In genomic region chr6:37493047-37493995, GRCh38 we compare ENCODE assay signal across 13 cellular contexts. TPM values are rescaled to one million over a fixed set of nuclear protein-coding genes. Genes with fewer than 3 reads are reported as not detected.
DNase-seq lines count a peak whose midpoint lies in the region; ATAC-seq, FAIRE-seq and TF ChIP-seq lines count a peak whose summit lies in the region.
"Had no signal": no experiment of that assay in that cellular context is flagged by ENCODE, and none has a peak within 500 bp of the region (broad histone marks: within the 10 kb centered on the region; RNA-seq: fewer than 3 reads in every experiment).

No MANE protein-coding gene starts in this region.

- CTCF ChIA-PET in IMR-90 (lab: Yijun Ruan, JAX) = no interaction called here
- CTCF ChIA-PET in H1 (lab: Charles Lee; ENCODE audit: partially characterized antibody) = interaction anchor here (0.9 to 4.6 kb wide), 9 partner anchors 7 to 191 kb away, joined by 3 to 25 read pairs (median 11); no protein-coding TSS in a partner anchor

- H3K4ac ChIP-seq in IMR-90 (ENCODE audit: low read depth, low read length) (no peak overlapping the region), H1 (replicated peaks; ENCODE audit: insufficient read length, low read depth, low read length) (no peak overlapping the region)

- no peak for TF ChIP-seq EP300 in H1 (IDR thresholded peaks at IDR 0.05; ENCODE audit: borderline replicate concordance in 1 of 2, low read depth in 2 of 2, low read length in 2 of 2)

- TF ChIP-seq POLR2A in IMR-90 (IDR thresholded peaks at IDR 0.05; ENCODE audit: low read depth, low read length) (no peak), H1 (IDR thresholded peaks at IDR 0.05; ENCODE audit: control extremely low read depth in 1 of 2, low read depth in 2 of 2, low read length in 2 of 2) (no peak), vagina (IDR thresholded peaks at IDR 0.05) (no peak)

- H3K18ac ChIP-seq in IMR-90 (ENCODE audit: low read depth, low read length) (no peak overlapping the region), H1 (ENCODE audit: extremely low read depth, low read length) (peak overlapping the region; percentile 48)

- H3K4me2 ChIP-seq in BLaER1 (peak overlapping the region; percentile 36), IMR-90 (ENCODE audit: low read depth, low read length) (no peak overlapping the region), H1 (ENCODE audit: insufficient read depth in 1 of 2, low read depth in 2 of 2, low read length in 2 of 2) (peak overlapping the region; percentile 38 to 39; a peak in 2 of 4 replicates)

- H4K91ac ChIP-seq in IMR-90 (ENCODE audit: insufficient read depth, low read depth, low read length) (no peak overlapping the region), H1 (replicated peaks; ENCODE audit: insufficient read length, low read length) (peak overlapping the region; percentile 54)

- H3K23ac ChIP-seq in IMR-90 (ENCODE audit: low read depth, low read length) = no peak overlapping the region
- no peak overlapping the region for H3K23ac ChIP-seq in H1 (ENCODE audit: insufficient read length)

- no peaks in the 10 kb centered on the region for H3K36me3 Mint-ChIP-seq in natural killer cell treated with Interleukin-12 subunit alpha and Interleukin-12 subunit beta and Interleukin-15 and Interleukin-18, amount 100 ng/mL, for 72 hours

- no peak overlapping the region for H3K4me3 ChIP-seq in BLaER1
- H3K4me3 ChIP-seq in IMR-90 (ENCODE audit: insufficient read depth, low read depth, low read length) = no peak overlapping the region
- H3K4me3 ChIP-seq in H1 (ENCODE audit: extremely low read depth in 1 of 4, insufficient read depth in 2 of 4, low read depth in 3 of 4, low read length in 4 of 4) = no peak overlapping the region
- no peak overlapping the region for H3K4me3 ChIP-seq in vagina
- H3K4me3 ChIP-seq: gastrocnemius medialis, uterus had no signal

- no peaks in the 10 kb centered on the region for H3K23me2 ChIP-seq in H1 (ENCODE audit: low read depth, low read length)

- no peak for DNase-seq in IMR-90
- DNase-seq in NCI-H345 treated with DMSO at 0.1 percent for 48 hours (lab: John Stamatoyannopoulos, UW; ENCODE audit: unreplicated experiment) = peak; percentile 33
- no peak for DNase-seq in H1 (ENCODE audit: low read depth in 1 of 2, low spot score in 2 of 2)
- no peak for DNase-seq in stimulated activated CD4-positive, alpha-beta T cell treated with anti-CD3 and anti-CD28 coated beads, Interleukin-2, amount 100 ng/mL, for 24 hours
- DNase-seq in vagina (ENCODE audit: extremely low spot score in 2 of 2) = no peak
- DNase-seq in natural killer cell treated with Interleukin-12 subunit alpha and Interleukin-12 subunit beta and Interleukin-15 and Interleukin-18, amount 100 ng/mL, for 72 hours (ENCODE audit: low spot score) = no peak
- DNase-seq: gastrocnemius medialis, GDM1, uterus had no signal

- H3K9me3 Mint-ChIP-seq in natural killer cell treated with Interleukin-12 subunit alpha and Interleukin-12 subunit beta and Interleukin-15 and Interleukin-18, amount 100 ng/mL, for 72 hours = no peaks in the 10 kb centered on the region
- H3K9me3 Mint-ChIP-seq: nephron had no signal

- H3K36me3 ChIP-seq in BLaER1 = peaks cover 38% of the 10 kb centered on the region
- no peaks in the 10 kb centered on the region for H3K36me3 ChIP-seq in IMR-90 (ENCODE audit: control insufficient read depth, insufficient read depth, low read length)
- H3K36me3 ChIP-seq in H1 (ENCODE audit: control insufficient read depth in 2 of 4, insufficient read depth in 4 of 4, low read length in 3 of 4) = no peaks in the 10 kb centered on the region
- H3K36me3 ChIP-seq in vagina = no peaks in the 10 kb centered on the region
- H3K36me3 ChIP-seq: gastrocnemius medialis, uterus had no signal

- in situ Hi-C loops in IMR-90 (cut with MboI; ENCODE audit: low sequenced_read_pairs) = no loop called here

- H4K20me1 ChIP-seq in BLaER1 = peaks cover 60% of the 10 kb centered on the region
- peaks cover 6% of the 10 kb centered on the region for H4K20me1 ChIP-seq in IMR-90 (ENCODE audit: insufficient read depth, low read length)
- H4K20me1 ChIP-seq in H1 (replicated peaks in 1 of 2; ENCODE audit: control insufficient read depth in 1 of 2, insufficient read depth in 2 of 2, low read length in 2 of 2) = peaks cover 0 to 2% of the 10 kb centered on the region in 2 experiments

- no peak for TF ChIP-seq CTCF in IMR-90 (conservative IDR thresholded peaks at IDR 0.05; ENCODE audit: low read depth, low read length)
- no peak for TF ChIP-seq CTCF in H1 (IDR thresholded peaks at IDR 0.05; ENCODE audit: control extremely low read depth in 1 of 3, insufficient read depth in 1 of 3, low read depth in 1 of 3, low read length in 3 of 3)
- no peak for TF ChIP-seq CTCF in vagina (IDR thresholded peaks at IDR 0.05)

- intact Hi-C loops in IMR-90 (cut with micrococcal nuclease) (loop anchor here (10.0 kb wide), 1 partner anchor 511 kb away; no protein-coding TSS in a partner anchor), vagina (cut with DNase I) (no loop called here)

- H2AK5ac ChIP-seq in IMR-90 (ENCODE audit: low read depth, low read length) (no peak overlapping the region; the same call in 1 of the 2 replicates), H1 (ENCODE audit: low read depth, low read length) (peak overlapping the region; percentile 24; the same call in 1 of the 2 replicates)

- no peak overlapping the region for H4K5ac ChIP-seq in IMR-90 (ENCODE audit: low read depth, low read length)
- no peak overlapping the region for H4K5ac ChIP-seq in H1 (ENCODE audit: insufficient read length, low read depth, low read length)

- dilution Hi-C loops in IMR-90 (cut with HindIII; ENCODE audit: low sequenced_read_pairs, unreplicated experiment) = no loop called here

- peak overlapping the region; percentile 3 for H2AK9ac ChIP-seq in IMR-90 (replicated peaks; ENCODE audit: low read depth, low read length, poor library complexity)

- H3K27me3 Mint-ChIP-seq in natural killer cell treated with Interleukin-12 subunit alpha and Interleukin-12 subunit beta and Interleukin-15 and Interleukin-18, amount 100 ng/mL, for 72 hours = no peaks in the 10 kb centered on the region

- H3K9me1 ChIP-seq in IMR-90 (ENCODE audit: insufficient read depth, low read length) = peaks cover 6% of the 10 kb centered on the region

- H2BK120ac ChIP-seq in IMR-90 (ENCODE audit: low read depth, low read length) (no peak overlapping the region), H1 (replicated peaks; ENCODE audit: low read depth, low read length) (no peak overlapping the region)

- H3K9ac ChIP-seq in BLaER1 (no peak overlapping the region), IMR-90 (ENCODE audit: low read depth, low read length) (no peak overlapping the region), H1 (replicated peaks in 1 of 4; ENCODE audit: extremely low read depth in 1 of 4, low read depth in 3 of 4, low read length in 3 of 4) (no peak overlapping the region)

- WGBS in IMR-90 (ENCODE audit: extremely low coverage in 2 of 2, insufficient read length in 1 of 2), 2 experiments = 88% methylated on average over 13 of the region's 45 CpGs; no CpG with 5 or more reads in 1 of the 2 experiments
- WGBS in H1 (ENCODE audit: extremely low coverage in 1 of 2, insufficient coverage in 1 of 2, insufficient read length in 1 of 2, insufficient replicate concordance in 2 of 2, low coverage in 1 of 2, low lambda C conversion rate in 2 of 2, missing lambda C conversion rate in 1 of 2), 2 experiments = 81% methylated on average over 45 of the region's 45 CpGs; no CpG with 5 or more reads in 1 of the 2 experiments

- peaks cover 4 to 36% of the 10 kb centered on the region in 2 experiments for H3K79me1 ChIP-seq in IMR-90 (ENCODE audit: low read depth in 1 of 2, low read length in 2 of 2)
- no peaks in the 10 kb centered on the region for H3K79me1 ChIP-seq in H1 (ENCODE audit: low read depth, low read length)

- H2AFZ ChIP-seq in IMR-90 (replicated peaks; ENCODE audit: low read length, poor library complexity) (no peak overlapping the region), H1 (ENCODE audit: low read length) (no peak overlapping the region)

- H3K9me3 ChIP-seq in BLaER1 (no peaks in the 10 kb centered on the region), IMR-90 (ENCODE audit: control insufficient read depth, insufficient read depth, low read length) (no peaks in the 10 kb centered on the region), H1 (ENCODE audit: insufficient read depth in 2 of 2, low read depth in 1 of 2, low read length in 1 of 2) (no peaks in the 10 kb centered on the region), vagina (no peaks in the 10 kb centered on the region)
- H3K9me3 ChIP-seq: gastrocnemius medialis, uterus had no signal

- no TSS peak for BruUV-seq in IMR-90 (replicated peaks; lab: Mats Ljungman, UMichigan)

- H4K8ac ChIP-seq in IMR-90 (ENCODE audit: low read depth in 2 of 2, low read length in 2 of 2) = no peak overlapping the region
- no peak overlapping the region for H4K8ac ChIP-seq in H1 (ENCODE audit: extremely low read depth, insufficient read depth, low read length)

- H3K27ac ChIP-seq in BLaER1 = no peak overlapping the region; the same call in 1 of the 2 replicates
- no peak overlapping the region for H3K27ac ChIP-seq in IMR-90 (ENCODE audit: insufficient read depth, low read length)
- H3K27ac ChIP-seq in H1 (ENCODE audit: low read depth, low read length) = no peak overlapping the region
- H3K27ac ChIP-seq in vagina = no peak overlapping the region
- H3K27ac ChIP-seq: gastrocnemius medialis, uterus had no signal

- H3K4me3 Mint-ChIP-seq in natural killer cell treated with Interleukin-12 subunit alpha and Interleukin-12 subunit beta and Interleukin-15 and Interleukin-18, amount 100 ng/mL, for 72 hours = no peak overlapping the region
- H3K4me3 Mint-ChIP-seq: nephron had no signal

- POLR2A ChIA-PET in IMR-90 (lab: Charles Lee; ENCODE audit: unreplicated experiment) = no interaction called here
- POLR2A ChIA-PET in H1 (lab: Charles Lee; ENCODE audit: partially characterized antibody) = interaction anchor here (2.8 to 3.2 kb wide), 2 partner anchors 13 to 19 kb away, joined by 10 to 16 read pairs; no protein-coding TSS in a partner anchor

- H3K14ac ChIP-seq in IMR-90 (replicated peaks; ENCODE audit: low read depth, low read length) = no peak overlapping the region
- H3K14ac ChIP-seq in H1 (ENCODE audit: insufficient read length) = no peak overlapping the region

- no peak overlapping the region for H2BK20ac ChIP-seq in IMR-90 (ENCODE audit: low read depth, low read length)
- no peak overlapping the region for H2BK20ac ChIP-seq in H1 (ENCODE audit: low read length)

- TF ChIP-seq RAD21 in IMR-90 (IDR thresholded peaks at IDR 0.05; ENCODE audit: low read length) = no peak
- no peak for TF ChIP-seq RAD21 in H1 (IDR thresholded peaks at IDR 0.05 in 1 of 2, conservative IDR thresholded peaks at IDR 0.05 in 1 of 2; ENCODE audit: low read depth in 2 of 2, low read length in 2 of 2)

- H2BK12ac ChIP-seq in H1 (ENCODE audit: low read depth, low read length) = 0 out of 2 replicates have a peak overlapping the region, but pooled peaks have one; percentile 39

- peaks cover 39 to 42% of the 10 kb centered on the region in 2 donors for H3K4me1 Mint-ChIP-seq in natural killer cell treated with Interleukin-12 subunit alpha and Interleukin-12 subunit beta and Interleukin-15 and Interleukin-18, amount 100 ng/mL, for 72 hours (ENCODE audit: low read depth in 2 of 2)

- H3K27ac Mint-ChIP-seq in natural killer cell treated with Interleukin-12 subunit alpha and Interleukin-12 subunit beta and Interleukin-15 and Interleukin-18, amount 100 ng/mL, for 72 hours = no peak overlapping the region

- no peak for FAIRE-seq in H1 (lab: Jason Lieb, UNC)

- H3K27me3 ChIP-seq in BLaER1 (no peaks in the 10 kb centered on the region), IMR-90 (ENCODE audit: control insufficient read depth, insufficient read depth, low read length) (no peaks in the 10 kb centered on the region), H1 (replicated peaks in 1 of 4; ENCODE audit: control insufficient read depth in 3 of 4, extremely low read depth in 1 of 4, insufficient read depth in 3 of 4, low read length in 3 of 4) (peaks cover 0 to 2% (median 0%) of the 10 kb centered on the region in 4 experiments; a peak in 1 of 7 replicates), vagina (no peaks in the 10 kb centered on the region)
- H3K27me3 ChIP-seq: gastrocnemius medialis, uterus had no signal

- H3K56ac ChIP-seq in IMR-90 (ENCODE audit: extremely low read depth, insufficient read depth, low read length) = no peak overlapping the region
- H3K56ac ChIP-seq in H1 (replicated peaks; ENCODE audit: insufficient read length, low read depth, low read length) = no peak overlapping the region

- peaks cover 58% of the 10 kb centered on the region for H3K4me1 ChIP-seq in BLaER1
- no peaks in the 10 kb centered on the region for H3K4me1 ChIP-seq in IMR-90 (ENCODE audit: control insufficient read depth, insufficient read depth, low read length)
- H3K4me1 ChIP-seq in H1 (replicated peaks in 1 of 4; ENCODE audit: control insufficient read depth in 3 of 4, insufficient read depth in 4 of 4, low read length in 3 of 4) = peaks cover 12 to 28% (median 18%) of the 10 kb centered on the region in 4 experiments
- H3K4me1 ChIP-seq in vagina = peaks cover 8% of the 10 kb centered on the region
- H3K4me1 ChIP-seq: gastrocnemius medialis, uterus had no signal

- H2BK5ac ChIP-seq in IMR-90 (ENCODE audit: low read depth, low read length, poor library complexity, severe bottlenecking) (no peak overlapping the region), H1 (ENCODE audit: low read depth, low read length) (no peak overlapping the region)

- ATAC-seq in IMR-90 (ENCODE audit: low read depth) (no peak), HG02678 (IDR thresholded peaks at IDR 0.05; ENCODE audit: unreplicated experiment) (no peak)
- ATAC-seq in natural killer cell treated with Interleukin-12 subunit alpha and Interleukin-12 subunit beta and Interleukin-15 and Interleukin-18, amount 100 ng/mL, for 72 hours = no peak
- ATAC-seq: gastrocnemius medialis, Right ventricle myocardium inferior had no signal

- H2BK15ac ChIP-seq in IMR-90 (ENCODE audit: low read depth, low read length) (no peak overlapping the region), H1 (ENCODE audit: low read length) (peak overlapping the region; percentile 81; the same call in 1 of the 2 replicates)

- H3K79me2 ChIP-seq in H1 (ENCODE audit: control insufficient read depth in 1 of 2, insufficient read depth in 2 of 2, low read length in 2 of 2) = no peaks in the 10 kb centered on the region

RNA-seq across cellular contexts. Expression of gene CCDC167, which starts 6.4 kb away (rescaled TPM):
- total RNA-seq in IMR-90 (2012; rRNA removed) = 35.8 and 59.4 TPM in 2 replicates
- polyA plus RNA-seq in IMR-90 (2012; rRNA removed) = 78.2 and 96.8 TPM in 2 replicates
- 69.5 and 225 TPM in 2 replicates for polyA plus RNA-seq in IMR-90 (2012; cell fraction: cytosol; rRNA removed)
- polyA plus RNA-seq in IMR-90 (2012; cell fraction: nucleus; rRNA removed; ENCODE audit: low replicate concordance) = 17.6 and 35.1 TPM in 2 replicates
- 11.0 TPM in 2 replicates for total RNA-seq in H1 (2021; fragmentation: NEBNext Ultra II Directional; extraction: Animal tissue kit (Norgen Biotek cat#: 25700))
- polyA plus RNA-seq in H1 (2011; rRNA removed) = 20.6 and 26.5 TPM in 2 replicates
- 28.8 TPM for polyA plus RNA-seq in H1 (2011; cell fraction: cytosol; rRNA removed)
- polyA plus RNA-seq in H1 (2011; cell fraction: nucleus; rRNA removed) = 13.9 TPM
- polyA plus RNA-seq in H1 (2012, experiment 1 of 2) = 15.0 to 25.7 TPM (median 18.5 TPM) in 4 replicates
- polyA plus RNA-seq in H1 (2012, experiment 2 of 2) = 41.9 TPM
- 30.8 TPM for polyA plus RNA-seq in H1 (2013, experiment 1 of 2)
- polyA plus RNA-seq in H1 (2013, experiment 2 of 2) = 29.4 TPM
- polyA minus RNA-seq in H1 (2011; rRNA and poly(A)+ RNA removed) = 4.4 and 4.8 TPM in 2 replicates
- polyA minus RNA-seq in H1 (2011; cell fraction: cytosol; rRNA and poly(A)+ RNA removed) = not detected
- 4.6 TPM for polyA minus RNA-seq in H1 (2011; cell fraction: nucleus; rRNA and poly(A)+ RNA removed)
- total RNA-seq in vagina = 34.6 TPM
- 10 to 100 TPM; 46.0 to 54.8 TPM for total RNA-seq in natural killer cell treated with Interleukin-12 subunit alpha and Interleukin-12 subunit beta and Interleukin-15 and Interleukin-18, amount 100 ng/mL, for 72 hours
